1 cellular context compared by ENCODE assay signal in the genomic region with DNA sequence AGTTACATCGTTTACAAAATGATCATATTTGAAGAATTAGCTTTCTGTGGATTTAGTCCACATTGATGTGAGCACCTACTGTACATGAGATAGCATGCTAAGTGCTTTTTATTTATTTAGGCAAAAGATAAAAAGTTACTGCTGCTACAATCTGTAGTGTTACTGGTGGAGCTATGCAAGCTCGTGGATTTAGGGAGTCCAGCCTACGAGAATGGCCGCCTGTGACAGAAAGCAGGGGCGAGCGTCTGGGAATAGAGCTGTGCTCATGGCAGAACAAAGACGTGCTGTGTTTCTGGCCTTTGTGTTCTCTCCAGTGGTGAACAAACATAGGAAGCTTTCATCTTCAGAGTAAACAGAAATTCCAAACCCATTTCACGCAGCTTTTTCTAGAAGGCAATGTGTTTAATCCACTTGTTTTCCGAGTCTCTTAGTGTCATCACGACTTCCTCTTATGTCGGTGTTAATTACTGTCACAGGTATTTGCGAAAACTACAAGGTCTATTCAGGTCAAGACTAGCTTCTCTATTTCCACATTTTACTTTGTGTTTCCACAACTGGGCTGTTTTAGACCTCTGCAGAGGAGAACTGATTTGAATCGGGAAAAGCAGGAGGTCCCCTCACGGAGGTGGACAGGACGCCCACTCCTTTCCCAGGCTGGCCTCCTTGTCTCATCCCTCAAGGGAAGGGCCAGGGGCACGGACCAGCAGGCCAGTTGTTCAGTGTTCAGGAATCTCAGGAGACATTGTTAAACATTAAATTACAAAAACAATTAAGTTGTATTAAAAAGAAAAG.
A peak's percentile ranks its signal among the peaks of the same experiment; 100 is the strongest.
TF ChIP-seq lines count a peak whose summit lies in the region.

No MANE protein-coding gene starts in this region.

TF ChIP-seq in HepG2, 621 proteins besides CTCF, POLR2A, EP300 and RAD21 (continued from another document and continues in another):
- TF ChIP-seq, protein P1, sequence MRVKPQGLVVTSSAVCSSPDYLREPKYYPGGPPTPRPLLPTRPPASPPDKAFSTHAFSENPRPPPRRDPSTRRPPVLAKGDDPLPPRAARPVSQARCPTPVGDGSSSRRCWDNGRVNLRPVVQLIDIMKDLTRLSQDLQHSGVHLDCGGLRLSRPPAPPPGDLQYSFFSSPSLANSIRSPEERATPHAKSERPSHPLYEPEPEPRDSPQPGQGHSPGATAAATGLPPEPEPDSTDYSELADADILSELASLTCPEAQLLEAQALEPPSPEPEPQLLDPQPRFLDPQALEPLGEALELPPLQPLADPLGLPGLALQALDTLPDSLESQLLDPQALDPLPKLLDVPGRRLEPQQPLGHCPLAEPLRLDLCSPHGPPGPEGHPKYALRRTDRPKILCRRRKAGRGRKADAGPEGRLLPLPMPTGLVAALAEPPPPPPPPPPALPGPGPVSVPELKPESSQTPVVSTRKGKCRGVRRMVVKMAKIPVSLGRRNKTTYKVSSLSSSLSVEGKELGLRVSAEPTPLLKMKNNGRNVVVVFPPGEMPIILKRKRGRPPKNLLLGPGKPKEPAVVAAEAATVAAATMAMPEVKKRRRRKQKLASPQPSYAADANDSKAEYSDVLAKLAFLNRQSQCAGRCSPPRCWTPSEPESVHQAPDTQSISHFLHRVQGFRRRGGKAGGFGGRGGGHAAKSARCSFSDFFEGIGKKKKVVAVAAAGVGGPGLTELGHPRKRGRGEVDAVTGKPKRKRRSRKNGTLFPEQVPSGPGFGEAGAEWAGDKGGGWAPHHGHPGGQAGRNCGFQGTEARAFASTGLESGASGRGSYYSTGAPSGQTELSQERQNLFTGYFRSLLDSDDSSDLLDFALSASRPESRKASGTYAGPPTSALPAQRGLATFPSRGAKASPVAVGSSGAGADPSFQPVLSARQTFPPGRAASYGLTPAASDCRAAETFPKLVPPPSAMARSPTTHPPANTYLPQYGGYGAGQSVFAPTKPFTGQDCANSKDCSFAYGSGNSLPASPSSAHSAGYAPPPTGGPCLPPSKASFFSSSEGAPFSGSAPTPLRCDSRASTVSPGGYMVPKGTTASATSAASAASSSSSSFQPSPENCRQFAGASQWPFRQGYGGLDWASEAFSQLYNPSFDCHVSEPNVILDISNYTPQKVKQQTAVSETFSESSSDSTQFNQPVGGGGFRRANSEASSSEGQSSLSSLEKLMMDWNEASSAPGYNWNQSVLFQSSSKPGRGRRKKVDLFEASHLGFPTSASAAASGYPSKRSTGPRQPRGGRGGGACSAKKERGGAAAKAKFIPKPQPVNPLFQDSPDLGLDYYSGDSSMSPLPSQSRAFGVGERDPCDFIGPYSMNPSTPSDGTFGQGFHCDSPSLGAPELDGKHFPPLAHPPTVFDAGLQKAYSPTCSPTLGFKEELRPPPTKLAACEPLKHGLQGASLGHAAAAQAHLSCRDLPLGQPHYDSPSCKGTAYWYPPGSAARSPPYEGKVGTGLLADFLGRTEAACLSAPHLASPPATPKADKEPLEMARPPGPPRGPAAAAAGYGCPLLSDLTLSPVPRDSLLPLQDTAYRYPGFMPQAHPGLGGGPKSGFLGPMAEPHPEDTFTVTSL (CRISPR knock-in tag; IDR thresholded peaks at IDR 0.05; ENCODE audit: borderline replicate concordance): peak; percentile 93; the same call in 1 of the 2 replicates
- peak; percentile 85; the same call in 1 of the 2 replicates for TF ChIP-seq ZNF362 (CRISPR knock-in tag; IDR thresholded peaks at IDR 0.05; ENCODE audit: borderline replicate concordance)
- TF ChIP-seq, protein P2, sequence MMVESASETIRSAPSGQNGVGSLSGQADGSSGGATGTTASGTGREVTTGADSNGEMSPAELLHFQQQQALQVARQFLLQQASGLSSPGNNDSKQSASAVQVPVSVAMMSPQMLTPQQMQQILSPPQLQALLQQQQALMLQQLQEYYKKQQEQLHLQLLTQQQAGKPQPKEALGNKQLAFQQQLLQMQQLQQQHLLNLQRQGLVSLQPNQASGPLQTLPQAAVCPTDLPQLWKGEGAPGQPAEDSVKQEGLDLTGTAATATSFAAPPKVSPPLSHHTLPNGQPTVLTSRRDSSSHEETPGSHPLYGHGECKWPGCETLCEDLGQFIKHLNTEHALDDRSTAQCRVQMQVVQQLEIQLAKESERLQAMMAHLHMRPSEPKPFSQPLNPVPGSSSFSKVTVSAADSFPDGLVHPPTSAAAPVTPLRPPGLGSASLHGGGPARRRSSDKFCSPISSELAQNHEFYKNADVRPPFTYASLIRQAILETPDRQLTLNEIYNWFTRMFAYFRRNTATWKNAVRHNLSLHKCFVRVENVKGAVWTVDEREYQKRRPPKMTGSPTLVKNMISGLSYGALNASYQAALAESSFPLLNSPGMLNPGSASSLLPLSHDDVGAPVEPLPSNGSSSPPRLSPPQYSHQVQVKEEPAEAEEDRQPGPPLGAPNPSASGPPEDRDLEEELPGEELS (CRISPR knock-in tag; IDR thresholded peaks at IDR 0.05): peak; percentile 97
- TF ChIP-seq RCOR2 (CRISPR knock-in tag; IDR thresholded peaks at IDR 0.05): peak; percentile 66; the same call in 1 of the 2 replicates
- peak; percentile 100 for TF ChIP-seq TBX2 (CRISPR knock-in tag; IDR thresholded peaks at IDR 0.05; ENCODE audit: borderline replicate concordance)
- TF ChIP-seq ZNF83 (CRISPR knock-in tag; IDR thresholded peaks at IDR 0.05; ENCODE audit: borderline replicate concordance): no peak
- TF ChIP-seq HNF1A (IDR thresholded peaks at IDR 0.05; ENCODE audit: low read depth): peak; percentile 57
- peak; percentile 57; the same call in 1 of the 2 replicates for TF ChIP-seq HNF1A (CRISPR knock-in tag; IDR thresholded peaks at IDR 0.05; ENCODE audit: borderline replicate concordance)
- TF ChIP-seq, protein P3, sequence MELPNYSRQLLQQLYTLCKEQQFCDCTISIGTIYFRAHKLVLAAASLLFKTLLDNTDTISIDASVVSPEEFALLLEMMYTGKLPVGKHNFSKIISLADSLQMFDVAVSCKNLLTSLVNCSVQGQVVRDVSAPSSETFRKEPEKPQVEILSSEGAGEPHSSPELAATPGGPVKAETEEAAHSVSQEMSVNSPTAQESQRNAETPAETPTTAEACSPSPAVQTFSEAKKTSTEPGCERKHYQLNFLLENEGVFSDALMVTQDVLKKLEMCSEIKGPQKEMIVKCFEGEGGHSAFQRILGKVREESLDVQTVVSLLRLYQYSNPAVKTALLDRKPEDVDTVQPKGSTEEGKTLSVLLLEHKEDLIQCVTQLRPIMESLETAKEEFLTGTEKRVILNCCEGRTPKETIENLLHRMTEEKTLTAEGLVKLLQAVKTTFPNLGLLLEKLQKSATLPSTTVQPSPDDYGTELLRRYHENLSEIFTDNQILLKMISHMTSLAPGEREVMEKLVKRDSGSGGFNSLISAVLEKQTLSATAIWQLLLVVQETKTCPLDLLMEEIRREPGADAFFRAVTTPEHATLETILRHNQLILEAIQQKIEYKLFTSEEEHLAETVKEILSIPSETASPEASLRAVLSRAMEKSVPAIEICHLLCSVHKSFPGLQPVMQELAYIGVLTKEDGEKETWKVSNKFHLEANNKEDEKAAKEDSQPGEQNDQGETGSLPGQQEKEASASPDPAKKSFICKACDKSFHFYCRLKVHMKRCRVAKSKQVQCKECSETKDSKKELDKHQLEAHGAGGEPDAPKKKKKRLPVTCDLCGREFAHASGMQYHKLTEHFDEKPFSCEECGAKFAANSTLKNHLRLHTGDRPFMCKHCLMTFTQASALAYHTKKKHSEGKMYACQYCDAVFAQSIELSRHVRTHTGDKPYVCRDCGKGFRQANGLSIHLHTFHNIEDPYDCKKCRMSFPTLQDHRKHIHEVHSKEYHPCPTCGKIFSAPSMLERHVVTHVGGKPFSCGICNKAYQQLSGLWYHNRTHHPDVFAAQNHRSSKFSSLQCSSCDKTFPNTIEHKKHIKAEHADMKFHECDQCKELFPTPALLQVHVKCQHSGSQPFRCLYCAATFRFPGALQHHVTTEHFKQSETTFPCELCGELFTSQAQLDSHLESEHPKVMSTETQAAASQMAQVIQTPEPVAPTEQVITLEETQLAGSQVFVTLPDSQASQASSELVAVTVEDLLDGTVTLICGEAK (IDR thresholded peaks at IDR 0.05): no peak
- TF ChIP-seq, protein P3 (CRISPR knock-in tag; IDR thresholded peaks at IDR 0.05): peak; percentile 64; the same call in 1 of the 2 replicates
- peak; percentile 78 for TF ChIP-seq NR2F2 (IDR thresholded peaks at IDR 0.05; ENCODE audit: borderline replicate concordance, low read depth)
- no peak for TF ChIP-seq GABPA (IDR thresholded peaks at IDR 0.05; ENCODE audit: low read depth, low read length)
- peak; percentile 36; the same call in 1 of the 2 replicates for TF ChIP-seq GABPA (CRISPR knock-in tag; IDR thresholded peaks at IDR 0.05; ENCODE audit: low read depth)
- no peak for TF ChIP-seq GZF1 (CRISPR knock-in tag; IDR thresholded peaks at IDR 0.05)
- TF ChIP-seq, protein P4, sequence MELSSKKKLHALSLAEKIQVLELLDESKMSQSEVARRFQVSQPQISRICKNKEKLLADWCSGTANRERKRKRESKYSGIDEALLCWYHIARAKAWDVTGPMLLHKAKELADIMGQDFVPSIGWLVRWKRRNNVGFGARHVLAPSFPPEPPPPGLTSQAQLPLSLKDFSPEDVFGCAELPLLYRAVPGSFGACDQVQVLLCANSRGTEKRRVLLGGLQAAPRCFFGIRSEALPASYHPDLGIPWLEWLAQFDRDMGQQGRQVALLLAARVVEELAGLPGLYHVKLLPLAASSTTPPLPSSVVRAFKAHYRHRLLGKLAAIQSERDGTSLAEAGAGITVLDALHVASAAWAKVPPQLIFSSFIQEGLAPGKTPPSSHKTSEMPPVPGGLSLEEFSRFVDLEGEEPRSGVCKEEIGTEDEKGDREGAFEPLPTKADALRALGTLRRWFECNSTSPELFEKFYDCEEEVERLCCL (CRISPR knock-in tag; IDR thresholded peaks at IDR 0.05; ENCODE audit: borderline replicate concordance): no peak
- peak; percentile 72; the same call in 1 of the 2 replicates for TF ChIP-seq ZFP36L1 (CRISPR knock-in tag; IDR thresholded peaks at IDR 0.05)
- peak; percentile 50; the same call in 1 of the 2 replicates for TF ChIP-seq POGZ (CRISPR knock-in tag; IDR thresholded peaks at IDR 0.05)
- peak; percentile 87 for TF ChIP-seq NR2F6 (IDR thresholded peaks at IDR 0.05)
- peak; percentile 86 for TF ChIP-seq NR2F6 (CRISPR knock-in tag; IDR thresholded peaks at IDR 0.05)
- TF ChIP-seq SMYD3 (CRISPR knock-in tag; IDR thresholded peaks at IDR 0.05): peak; percentile 92; the same call in 1 of the 2 replicates
- peak; percentile 98 for TF ChIP-seq FOXA3 (CRISPR knock-in tag; IDR thresholded peaks at IDR 0.05)
